ENCODE assay signal across 1 cellular context in the genomic region with DNA sequence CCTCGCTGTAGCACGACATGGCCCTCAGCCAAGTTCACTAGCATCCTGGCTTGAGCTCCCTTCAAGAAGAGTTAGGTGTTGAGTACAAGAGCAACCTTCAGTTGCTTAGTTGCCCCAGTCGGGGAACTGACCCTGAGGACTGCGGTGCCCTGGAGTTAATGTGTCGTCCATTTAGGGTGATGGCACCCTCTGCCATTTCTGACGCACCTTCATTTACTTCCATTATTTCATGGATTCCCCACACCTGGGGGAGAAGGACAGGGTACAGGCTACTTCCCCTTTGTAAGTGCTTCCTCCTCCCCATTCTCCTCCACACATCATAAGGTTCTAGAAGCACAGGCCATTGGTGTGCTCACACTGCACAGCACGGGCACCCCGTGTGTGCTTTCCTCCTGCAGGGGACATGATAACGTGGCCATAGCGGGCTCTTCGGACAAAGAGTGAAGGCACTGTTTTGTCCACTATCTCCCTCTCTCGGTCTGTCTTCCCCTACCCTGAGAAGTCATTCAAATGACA.
TF ChIP-seq lines count a peak whose summit lies in the region.

No MANE protein-coding gene starts in this region.

TF ChIP-seq in K562, 482 proteins besides CTCF, POLR2A, EP300 and RAD21 (continued from another document and continues in another):
- TF ChIP-seq, protein P1, sequence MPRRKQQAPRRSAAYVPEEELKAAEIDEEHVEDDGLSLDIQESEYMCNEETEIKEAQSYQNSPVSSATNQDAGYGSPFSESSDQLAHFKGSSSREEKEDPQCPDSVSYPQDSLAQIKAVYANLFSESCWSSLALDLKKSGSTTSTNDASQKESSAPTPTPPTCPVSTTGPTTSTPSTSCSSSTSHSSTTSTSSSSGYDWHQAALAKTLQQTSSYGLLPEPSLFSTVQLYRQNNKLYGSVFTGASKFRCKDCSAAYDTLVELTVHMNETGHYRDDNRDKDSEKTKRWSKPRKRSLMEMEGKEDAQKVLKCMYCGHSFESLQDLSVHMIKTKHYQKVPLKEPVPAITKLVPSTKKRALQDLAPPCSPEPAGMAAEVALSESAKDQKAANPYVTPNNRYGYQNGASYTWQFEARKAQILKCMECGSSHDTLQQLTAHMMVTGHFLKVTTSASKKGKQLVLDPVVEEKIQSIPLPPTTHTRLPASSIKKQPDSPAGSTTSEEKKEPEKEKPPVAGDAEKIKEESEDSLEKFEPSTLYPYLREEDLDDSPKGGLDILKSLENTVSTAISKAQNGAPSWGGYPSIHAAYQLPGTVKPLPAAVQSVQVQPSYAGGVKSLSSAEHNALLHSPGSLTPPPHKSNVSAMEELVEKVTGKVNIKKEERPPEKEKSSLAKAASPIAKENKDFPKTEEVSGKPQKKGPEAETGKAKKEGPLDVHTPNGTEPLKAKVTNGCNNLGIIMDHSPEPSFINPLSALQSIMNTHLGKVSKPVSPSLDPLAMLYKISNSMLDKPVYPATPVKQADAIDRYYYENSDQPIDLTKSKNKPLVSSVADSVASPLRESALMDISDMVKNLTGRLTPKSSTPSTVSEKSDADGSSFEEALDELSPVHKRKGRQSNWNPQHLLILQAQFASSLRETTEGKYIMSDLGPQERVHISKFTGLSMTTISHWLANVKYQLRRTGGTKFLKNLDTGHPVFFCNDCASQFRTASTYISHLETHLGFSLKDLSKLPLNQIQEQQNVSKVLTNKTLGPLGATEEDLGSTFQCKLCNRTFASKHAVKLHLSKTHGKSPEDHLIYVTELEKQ (CRISPR knock-in tag; IDR thresholded peaks at IDR 0.05) = no peak
- TF ChIP-seq, protein P2, sequence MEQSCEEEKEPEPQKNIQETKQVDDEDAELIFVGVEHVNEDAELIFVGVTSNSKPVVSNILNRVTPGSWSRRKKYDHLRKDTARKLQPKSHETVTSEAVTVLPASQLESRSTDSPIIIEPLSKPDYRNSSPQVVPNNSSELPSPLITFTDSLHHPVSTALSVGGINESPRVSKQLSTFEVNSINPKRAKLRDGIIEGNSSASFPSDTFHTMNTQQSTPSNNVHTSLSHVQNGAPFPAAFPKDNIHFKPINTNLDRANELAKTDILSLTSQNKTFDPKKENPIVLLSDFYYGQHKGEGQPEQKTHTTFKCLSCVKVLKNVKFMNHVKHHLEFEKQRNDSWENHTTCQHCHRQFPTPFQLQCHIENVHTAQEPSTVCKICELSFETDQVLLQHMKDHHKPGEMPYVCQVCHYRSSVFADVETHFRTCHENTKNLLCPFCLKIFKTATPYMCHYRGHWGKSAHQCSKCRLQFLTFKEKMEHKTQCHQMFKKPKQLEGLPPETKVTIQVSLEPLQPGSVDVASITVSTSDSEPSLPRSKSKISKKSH (CRISPR knock-in tag; IDR thresholded peaks at IDR 0.05) = no peak
- TF ChIP-seq CEBPG (CRISPR knock-in tag; IDR thresholded peaks at IDR 0.05) (no peak), CEBPG (tag; conservative IDR thresholded peaks at IDR 0.05 in 1 of 2, IDR thresholded peaks at IDR 0.05 in 1 of 2) (no peak), NFE2 (IDR thresholded peaks at IDR 0.05; ENCODE audit: low read depth) (no peak), SUPT5H (IDR thresholded peaks at IDR 0.05) (no peak), OTX1 (CRISPR knock-in tag; IDR thresholded peaks at IDR 0.05) (no peak), TEAD1 (CRISPR knock-in tag; IDR thresholded peaks at IDR 0.05) (no peak), ELF4 (CRISPR knock-in tag; IDR thresholded peaks at IDR 0.05) (peak; percentile 20; the same call in 1 of the 2 replicates), NFIC (IDR thresholded peaks at IDR 0.05) (peak; percentile 51), ZNF75A (CRISPR knock-in tag; IDR thresholded peaks at IDR 0.05) (no peak), NELFE (IDR thresholded peaks at IDR 0.05; ENCODE audit: insufficient read depth, insufficient read length) (no peak), MYC (IDR thresholded peaks at IDR 0.05; ENCODE audit: low read depth, low read length) (0 out of 2 replicates have a peak, but pooled peaks have one; percentile 20), MYC (CRISPR knock-in tag; IDR thresholded peaks at IDR 0.05; ENCODE audit: borderline replicate concordance, low read depth) (no peak), JUND (IDR thresholded peaks at IDR 0.05; ENCODE audit: borderline replicate concordance, low read depth, low read length) (0 out of 2 replicates have a peak, but pooled peaks have one; percentile 14), JUND (tag; IDR thresholded peaks at IDR 0.05; ENCODE audit: borderline replicate concordance, low read depth, low read length) (no peak), TRIM24 (IDR thresholded peaks at IDR 0.05) (no peak), TRIM28 (IDR thresholded peaks at IDR 0.05) (no peak), SNIP1 (IDR thresholded peaks at IDR 0.05; ENCODE audit: low read depth) (no peak), KLF1 (tag; IDR thresholded peaks at IDR 0.05) (no peak), HDAC1 (IDR thresholded peaks at IDR 0.05) (no peak), RUNX1 (IDR thresholded peaks at IDR 0.05; ENCODE audit: low read depth) (no peak), E2F3 (CRISPR knock-in tag; IDR thresholded peaks at IDR 0.05) (no peak), HNRNPLL (IDR thresholded peaks at IDR 0.05; ENCODE audit: low read depth, low read length, poor library complexity, severe bottlenecking) (no peak), HEY1 (CRISPR knock-in tag; IDR thresholded peaks at IDR 0.05; ENCODE audit: borderline replicate concordance) (peak; percentile 45; the same call in 1 of the 2 replicates), NRF1 (conservative IDR thresholded peaks at IDR 0.05 in 1 of 2, IDR thresholded peaks at IDR 0.05 in 1 of 2) (no peak), EZH2 (IDR thresholded peaks at IDR 0.05; ENCODE audit: borderline replicate concordance, low read depth, low read length) (no peak), TBL1XR1 (IDR thresholded peaks at IDR 0.05; ENCODE audit: low read length in 2 of 2) (peak in 1 of 2 experiments; percentile 21; a peak in 1 of 4 replicates), MECOM (CRISPR knock-in tag; IDR thresholded peaks at IDR 0.05) (peak; percentile 71), ZNF146 (CRISPR knock-in tag; IDR thresholded peaks at IDR 0.05; ENCODE audit: unreplicated experiment) (no peak), FOXK1 (CRISPR knock-in tag; IDR thresholded peaks at IDR 0.05; ENCODE audit: borderline replicate concordance) (peak; percentile 66; the same call in 1 of the 2 replicates), NCOA6 (IDR thresholded peaks at IDR 0.05) (no peak), KDM5B (IDR thresholded peaks at IDR 0.05; ENCODE audit: insufficient replicate concordance, low read depth, low read length) (peak; percentile 35), ETV6 (IDR thresholded peaks at IDR 0.05; ENCODE audit: borderline replicate concordance in 1 of 2, low read depth in 2 of 2, low read length in 1 of 2) (0 out of 4 replicates have a peak, but pooled peaks of 1 of the 2 experiments have one; percentile 14), ETV6 (CRISPR knock-in tag; IDR thresholded peaks at IDR 0.05; ENCODE audit: borderline replicate concordance) (no peak), ZFPM2 (CRISPR knock-in tag; IDR thresholded peaks at IDR 0.05) (no peak), ETV1 (tag; conservative IDR thresholded peaks at IDR 0.05; ENCODE audit: low read depth) (no peak), CHD1 (IDR thresholded peaks at IDR 0.05; ENCODE audit: low read length) (no peak), LARP7 (IDR thresholded peaks at IDR 0.05) (no peak), CXXC5 (CRISPR knock-in tag; IDR thresholded peaks at IDR 0.05) (0 out of 2 replicates have a peak, but pooled peaks have one; percentile 30)
- TF ChIP-seq, protein P3, sequence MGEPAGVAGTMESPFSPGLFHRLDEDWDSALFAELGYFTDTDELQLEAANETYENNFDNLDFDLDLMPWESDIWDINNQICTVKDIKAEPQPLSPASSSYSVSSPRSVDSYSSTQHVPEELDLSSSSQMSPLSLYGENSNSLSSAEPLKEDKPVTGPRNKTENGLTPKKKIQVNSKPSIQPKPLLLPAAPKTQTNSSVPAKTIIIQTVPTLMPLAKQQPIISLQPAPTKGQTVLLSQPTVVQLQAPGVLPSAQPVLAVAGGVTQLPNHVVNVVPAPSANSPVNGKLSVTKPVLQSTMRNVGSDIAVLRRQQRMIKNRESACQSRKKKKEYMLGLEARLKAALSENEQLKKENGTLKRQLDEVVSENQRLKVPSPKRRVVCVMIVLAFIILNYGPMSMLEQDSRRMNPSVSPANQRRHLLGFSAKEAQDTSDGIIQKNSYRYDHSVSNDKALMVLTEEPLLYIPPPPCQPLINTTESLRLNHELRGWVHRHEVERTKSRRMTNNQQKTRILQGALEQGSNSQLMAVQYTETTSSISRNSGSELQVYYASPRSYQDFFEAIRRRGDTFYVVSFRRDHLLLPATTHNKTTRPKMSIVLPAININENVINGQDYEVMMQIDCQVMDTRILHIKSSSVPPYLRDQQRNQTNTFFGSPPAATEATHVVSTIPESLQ (CRISPR knock-in tag; IDR thresholded peaks at IDR 0.05) = no peak
- TF ChIP-seq, protein P4, sequence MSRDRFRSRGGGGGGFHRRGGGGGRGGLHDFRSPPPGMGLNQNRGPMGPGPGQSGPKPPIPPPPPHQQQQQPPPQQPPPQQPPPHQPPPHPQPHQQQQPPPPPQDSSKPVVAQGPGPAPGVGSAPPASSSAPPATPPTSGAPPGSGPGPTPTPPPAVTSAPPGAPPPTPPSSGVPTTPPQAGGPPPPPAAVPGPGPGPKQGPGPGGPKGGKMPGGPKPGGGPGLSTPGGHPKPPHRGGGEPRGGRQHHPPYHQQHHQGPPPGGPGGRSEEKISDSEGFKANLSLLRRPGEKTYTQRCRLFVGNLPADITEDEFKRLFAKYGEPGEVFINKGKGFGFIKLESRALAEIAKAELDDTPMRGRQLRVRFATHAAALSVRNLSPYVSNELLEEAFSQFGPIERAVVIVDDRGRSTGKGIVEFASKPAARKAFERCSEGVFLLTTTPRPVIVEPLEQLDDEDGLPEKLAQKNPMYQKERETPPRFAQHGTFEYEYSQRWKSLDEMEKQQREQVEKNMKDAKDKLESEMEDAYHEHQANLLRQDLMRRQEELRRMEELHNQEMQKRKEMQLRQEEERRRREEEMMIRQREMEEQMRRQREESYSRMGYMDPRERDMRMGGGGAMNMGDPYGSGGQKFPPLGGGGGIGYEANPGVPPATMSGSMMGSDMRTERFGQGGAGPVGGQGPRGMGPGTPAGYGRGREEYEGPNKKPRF (IDR thresholded peaks at IDR 0.05; ENCODE audit: low read depth, low read length) = no peak
- TF ChIP-seq, protein P5, sequence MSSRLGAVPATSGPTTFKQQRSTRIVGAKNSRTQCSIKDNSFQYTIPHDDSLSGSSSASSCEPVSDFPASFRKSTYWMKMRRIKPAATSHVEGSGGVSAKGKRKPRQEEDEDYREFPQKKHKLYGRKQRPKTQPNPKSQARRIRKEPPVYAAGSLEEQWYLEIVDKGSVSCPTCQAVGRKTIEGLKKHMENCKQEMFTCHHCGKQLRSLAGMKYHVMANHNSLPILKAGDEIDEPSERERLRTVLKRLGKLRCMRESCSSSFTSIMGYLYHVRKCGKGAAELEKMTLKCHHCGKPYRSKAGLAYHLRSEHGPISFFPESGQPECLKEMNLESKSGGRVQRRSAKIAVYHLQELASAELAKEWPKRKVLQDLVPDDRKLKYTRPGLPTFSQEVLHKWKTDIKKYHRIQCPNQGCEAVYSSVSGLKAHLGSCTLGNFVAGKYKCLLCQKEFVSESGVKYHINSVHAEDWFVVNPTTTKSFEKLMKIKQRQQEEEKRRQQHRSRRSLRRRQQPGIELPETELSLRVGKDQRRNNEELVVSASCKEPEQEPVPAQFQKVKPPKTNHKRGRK (tag; IDR thresholded peaks at IDR 0.05) = no peak
- TF ChIP-seq, protein P6, sequence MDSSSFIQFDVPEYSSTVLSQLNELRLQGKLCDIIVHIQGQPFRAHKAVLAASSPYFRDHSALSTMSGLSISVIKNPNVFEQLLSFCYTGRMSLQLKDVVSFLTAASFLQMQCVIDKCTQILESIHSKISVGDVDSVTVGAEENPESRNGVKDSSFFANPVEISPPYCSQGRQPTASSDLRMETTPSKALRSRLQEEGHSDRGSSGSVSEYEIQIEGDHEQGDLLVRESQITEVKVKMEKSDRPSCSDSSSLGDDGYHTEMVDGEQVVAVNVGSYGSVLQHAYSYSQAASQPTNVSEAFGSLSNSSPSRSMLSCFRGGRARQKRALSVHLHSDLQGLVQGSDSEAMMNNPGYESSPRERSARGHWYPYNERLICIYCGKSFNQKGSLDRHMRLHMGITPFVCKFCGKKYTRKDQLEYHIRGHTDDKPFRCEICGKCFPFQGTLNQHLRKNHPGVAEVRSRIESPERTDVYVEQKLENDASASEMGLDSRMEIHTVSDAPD (CRISPR knock-in tag; IDR thresholded peaks at IDR 0.05) = no peak
- TF ChIP-seq, protein P7, sequence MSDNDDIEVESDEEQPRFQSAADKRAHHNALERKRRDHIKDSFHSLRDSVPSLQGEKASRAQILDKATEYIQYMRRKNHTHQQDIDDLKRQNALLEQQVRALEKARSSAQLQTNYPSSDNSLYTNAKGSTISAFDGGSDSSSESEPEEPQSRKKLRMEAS (CRISPR knock-in tag; IDR thresholded peaks at IDR 0.05) = no peak
- TF ChIP-seq, protein P8, sequence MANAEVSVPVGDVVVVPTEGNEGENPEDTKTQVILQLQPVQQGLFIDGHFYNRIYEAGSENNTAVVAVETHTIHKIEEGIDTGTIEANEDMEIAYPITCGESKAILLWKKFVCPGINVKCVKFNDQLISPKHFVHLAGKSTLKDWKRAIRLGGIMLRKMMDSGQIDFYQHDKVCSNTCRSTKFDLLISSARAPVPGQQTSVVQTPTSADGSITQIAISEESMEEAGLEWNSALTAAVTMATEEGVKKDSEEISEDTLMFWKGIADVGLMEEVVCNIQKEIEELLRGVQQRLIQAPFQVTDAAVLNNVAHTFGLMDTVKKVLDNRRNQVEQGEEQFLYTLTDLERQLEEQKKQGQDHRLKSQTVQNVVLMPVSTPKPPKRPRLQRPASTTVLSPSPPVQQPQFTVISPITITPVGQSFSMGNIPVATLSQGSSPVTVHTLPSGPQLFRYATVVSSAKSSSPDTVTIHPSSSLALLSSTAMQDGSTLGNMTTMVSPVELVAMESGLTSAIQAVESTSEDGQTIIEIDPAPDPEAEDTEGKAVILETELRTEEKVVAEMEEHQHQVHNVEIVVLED (CRISPR knock-in tag; IDR thresholded peaks at IDR 0.05) = 0 out of 2 replicates have a peak, but pooled peaks have one; percentile 21
- TF ChIP-seq, protein P9, sequence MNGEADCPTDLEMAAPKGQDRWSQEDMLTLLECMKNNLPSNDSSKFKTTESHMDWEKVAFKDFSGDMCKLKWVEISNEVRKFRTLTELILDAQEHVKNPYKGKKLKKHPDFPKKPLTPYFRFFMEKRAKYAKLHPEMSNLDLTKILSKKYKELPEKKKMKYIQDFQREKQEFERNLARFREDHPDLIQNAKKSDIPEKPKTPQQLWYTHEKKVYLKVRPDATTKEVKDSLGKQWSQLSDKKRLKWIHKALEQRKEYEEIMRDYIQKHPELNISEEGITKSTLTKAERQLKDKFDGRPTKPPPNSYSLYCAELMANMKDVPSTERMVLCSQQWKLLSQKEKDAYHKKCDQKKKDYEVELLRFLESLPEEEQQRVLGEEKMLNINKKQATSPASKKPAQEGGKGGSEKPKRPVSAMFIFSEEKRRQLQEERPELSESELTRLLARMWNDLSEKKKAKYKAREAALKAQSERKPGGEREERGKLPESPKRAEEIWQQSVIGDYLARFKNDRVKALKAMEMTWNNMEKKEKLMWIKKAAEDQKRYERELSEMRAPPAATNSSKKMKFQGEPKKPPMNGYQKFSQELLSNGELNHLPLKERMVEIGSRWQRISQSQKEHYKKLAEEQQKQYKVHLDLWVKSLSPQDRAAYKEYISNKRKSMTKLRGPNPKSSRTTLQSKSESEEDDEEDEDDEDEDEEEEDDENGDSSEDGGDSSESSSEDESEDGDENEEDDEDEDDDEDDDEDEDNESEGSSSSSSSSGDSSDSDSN (IDR thresholded peaks at IDR 0.05; ENCODE audit: borderline replicate concordance in 1 of 2, low read depth in 2 of 2, low read length in 2 of 2) = 0 out of 4 replicates have a peak, but pooled peaks of 1 of the 2 experiments have one; percentile 18
